ENCODE assay signal across 8 cellular contexts in genomic region chr19:17303167-17303939, GRCh38. TPM values are rescaled to one million over a fixed set of nuclear protein-coding genes. Genes with fewer than 3 reads are reported as not detected.
A peak's percentile ranks its signal among the peaks of the same experiment; 100 is the strongest.
DNase-seq lines count a peak whose midpoint lies in the region; FAIRE-seq and TF ChIP-seq lines count a peak whose summit lies in the region.

A gene with protein sequence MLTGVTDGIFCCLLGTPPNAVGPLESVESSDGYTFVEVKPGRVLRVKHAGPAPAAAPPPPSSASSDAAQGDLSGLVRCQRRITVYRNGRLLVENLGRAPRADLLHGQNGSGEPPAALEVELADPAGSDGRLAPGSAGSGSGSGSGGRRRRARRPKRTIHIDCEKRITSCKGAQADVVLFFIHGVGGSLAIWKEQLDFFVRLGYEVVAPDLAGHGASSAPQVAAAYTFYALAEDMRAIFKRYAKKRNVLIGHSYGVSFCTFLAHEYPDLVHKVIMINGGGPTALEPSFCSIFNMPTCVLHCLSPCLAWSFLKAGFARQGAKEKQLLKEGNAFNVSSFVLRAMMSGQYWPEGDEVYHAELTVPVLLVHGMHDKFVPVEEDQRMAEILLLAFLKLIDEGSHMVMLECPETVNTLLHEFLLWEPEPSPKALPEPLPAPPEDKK (minus strand): TSS chr19:17303425. CDS start chr19:17301616, 1,809 bp downstream.

- peak; percentile 98 for FAIRE-seq in endothelial cell of umbilical vein (lab: Jason Lieb, UNC)

- no TSS peak for BruUV-seq in endothelial cell of umbilical vein (replicated peaks; lab: Mats Ljungman, UMichigan)

- H3K27me3 ChIP-seq in HUES48 (ENCODE audit: control insufficient read depth, insufficient read depth, low read length) (no peaks in the 10 kb centered on the region), NT2/D1 (ENCODE audit: insufficient read depth, insufficient read length) (no peaks in the 10 kb centered on the region), endothelial cell of umbilical vein (ENCODE audit: control insufficient read depth in 2 of 2, insufficient read depth in 2 of 2, low read length in 2 of 2) (no peaks in the 10 kb centered on the region)

- no peak for TF ChIP-seq POLR2A in endothelial cell of umbilical vein (IDR thresholded peaks at IDR 0.05; ENCODE audit: low read depth, low read length)

- POLR2A ChIA-PET in endothelial cell of umbilical vein (lab: Charles Lee), result no interaction called here

- peak within 1 kb of the TSS; percentile 67 for H2AFZ ChIP-seq in endothelial cell of umbilical vein (ENCODE audit: low read depth, low read length)

- intact Hi-C loops in endothelial cell of umbilical vein (cut with micrococcal nuclease), result no loop called here

- H4K20me1 ChIP-seq in endothelial cell of umbilical vein (replicated peaks; ENCODE audit: control insufficient read depth, extremely low read depth, insufficient read depth, low read length), result no peaks in the 10 kb centered on the region

- CTCF ChIA-PET in endothelial cell of umbilical vein (lab: Charles Lee), result interaction anchor here (1.3 to 3.3 kb wide), 2 partner anchors 10 to 88 kb away, joined by 6 to 70 read pairs; no protein-coding TSS in a partner anchor

- no peak for TF ChIP-seq CTCF in GM20000 (IDR thresholded peaks at IDR 0.05; ENCODE audit: extremely low read depth, missing control alignments)
- TF ChIP-seq CTCF in endothelial cell of umbilical vein (IDR thresholded peaks at IDR 0.05; ENCODE audit: extremely low read depth in 1 of 2, insufficient read depth in 1 of 2, low read depth in 1 of 2, low read length in 2 of 2), result peak; percentile 58 to 72

- H3K9ac ChIP-seq in HUES48 (ENCODE audit: low read depth, low read length) (no peak within 1 kb of the TSS; the same call in 1 of the 2 replicates), NT2/D1 (ENCODE audit: insufficient read length, low read depth) (peak within 1 kb of the TSS; percentile 80), endothelial cell of umbilical vein (replicated peaks; ENCODE audit: extremely low read depth, insufficient read depth, low read length) (no peak within 1 kb of the TSS)

- H3K36me3 ChIP-seq in HUES48 (ENCODE audit: control insufficient read depth, insufficient read depth, low read length), result peaks cover 14% of the 10 kb centered on the region
- H3K36me3 ChIP-seq in NT2/D1 (ENCODE audit: insufficient read depth, insufficient read length, low read length), result peaks cover 19% of the 10 kb centered on the region
- H3K36me3 ChIP-seq in endothelial cell of umbilical vein (ENCODE audit: control insufficient read depth in 2 of 2, extremely low read depth in 1 of 2, insufficient read depth in 2 of 2, low read length in 2 of 2), result no peaks in the 10 kb centered on the region

- H3K9me1 ChIP-seq in endothelial cell of umbilical vein (replicated peaks; ENCODE audit: control insufficient read depth, extremely low read depth, insufficient read depth, low read length), result no peaks in the 10 kb centered on the region

- H3K4me1 ChIP-seq in HUES48 (ENCODE audit: control insufficient read depth, insufficient read depth, low read length) (peaks cover 20% of the 10 kb centered on the region), NT2/D1 (ENCODE audit: insufficient read depth, insufficient read length) (peaks cover 9% of the 10 kb centered on the region), endothelial cell of umbilical vein (ENCODE audit: control insufficient read depth, extremely low read depth, insufficient read depth, low read length) (peaks cover 9% of the 10 kb centered on the region)

- H3K9me3 ChIP-seq in HUES48 (ENCODE audit: control insufficient read depth, insufficient read depth, low read length), result peaks cover 1% of the 10 kb centered on the region; the same call in 1 of the 2 replicates
- peaks cover 3% of the 10 kb centered on the region; the same call in 1 of the 2 replicates for H3K9me3 ChIP-seq in NT2/D1 (ENCODE audit: insufficient read depth, low read length)
- H3K9me3 ChIP-seq in endothelial cell of umbilical vein (replicated peaks; ENCODE audit: control insufficient read depth, insufficient read depth, low read length), result no peaks in the 10 kb centered on the region

- DNase-seq in COR-L47 (lab: John Stamatoyannopoulos, UW), result peak; percentile 92
- peak; percentile 97 for DNase-seq in GM20000 (ENCODE audit: low spot score)
- DNase-seq in NT2/D1 (ENCODE audit: low read depth, low spot score), result peak; percentile 97
- peak; percentile 95 for DNase-seq in activated CD8-positive, alpha-beta memory T cell treated with anti-CD3 and anti-CD28 coated beads, Interleukin-2, amount 50 U/mL, for 48 hours
- DNase-seq in endothelial cell of umbilical vein (ENCODE audit: low read depth, low spot score), result peak; percentile 96
- DNase-seq in midbrain (lab: John Stamatoyannopoulos, UW), result peak; percentile 87
- peak; percentile 80 to 87 for DNase-seq in stimulated activated CD8-positive, alpha-beta memory T cell treated with anti-CD3 and anti-CD28 coated beads, Interleukin-15, amount 100 ng/mL, for 4 hours (ENCODE audit: low read depth in 2 of 2)

- dilution Hi-C loops in endothelial cell of umbilical vein (cut with MboI; ENCODE audit: extremely low pct_ligation_motif_present, low sequenced_read_pairs), result no loop called here

- no peaks in the 10 kb centered on the region for H3K79me2 ChIP-seq in endothelial cell of umbilical vein (ENCODE audit: control insufficient read depth, insufficient read depth, low read length)

- H3K4me3 ChIP-seq in HUES48 (ENCODE audit: low read depth, low read length) (peak within 1 kb of the TSS; percentile 65), NT2/D1 (ENCODE audit: insufficient read length, low read depth) (peak within 1 kb of the TSS; percentile 61), endothelial cell of umbilical vein (replicated peaks in 1 of 3; ENCODE audit: insufficient read depth in 1 of 3, low read depth in 1 of 3, low read length in 3 of 3) (peak within 1 kb of the TSS; percentile 31 to 46 (median 36))

- H3K27ac ChIP-seq in HUES48 (ENCODE audit: low read depth, low read length) (peak within 1 kb of the TSS; percentile 74), endothelial cell of umbilical vein (ENCODE audit: insufficient read depth, low read depth, low read length) (no peak within 1 kb of the TSS)

- peak within 1 kb of the TSS; percentile 42 for H3K4me2 ChIP-seq in endothelial cell of umbilical vein (ENCODE audit: insufficient read depth, low read length)

TF ChIP-seq in endothelial cell of umbilical vein, 7 proteins besides CTCF, POLR2A, EP300 and RAD21:
- TF ChIP-seq POLR2AphosphoS5 (IDR thresholded peaks at IDR 0.05; ENCODE audit: insufficient read depth, low read depth, low read length) (peak; percentile 59), JUN (IDR thresholded peaks at IDR 0.05; ENCODE audit: borderline replicate concordance, insufficient read depth, insufficient read length, low read depth) (no peak), GATA2 (IDR thresholded peaks at IDR 0.05; ENCODE audit: insufficient read depth, insufficient read length, low read depth, low read length) (no peak), MAX (IDR thresholded peaks at IDR 0.05; ENCODE audit: insufficient read depth, insufficient read length) (peak; percentile 73), EZH2 (IDR thresholded peaks at IDR 0.05; ENCODE audit: borderline replicate concordance, low read depth, low read length, severe bottlenecking) (no peak), FOS (IDR thresholded peaks at IDR 0.05; ENCODE audit: borderline replicate concordance, insufficient read depth, low read length) (no peak), MYC (IDR thresholded peaks at IDR 0.05; ENCODE audit: low read depth, low read length) (no peak)

RNA-seq across cellular contexts. Expression of the gene that starts here (rescaled TPM):
- 5.9 and 6.8 TPM in 2 replicates for total RNA-seq in endothelial cell of umbilical vein
- polyA plus RNA-seq in endothelial cell of umbilical vein, result 8.7 and 12.7 TPM in 2 replicates
- polyA plus RNA-seq in endothelial cell of umbilical vein (2011; cell fraction: cytosol; rRNA removed), result 4.0 and 7.9 TPM in 2 replicates
- polyA plus RNA-seq in endothelial cell of umbilical vein (2011; cell fraction: nucleus; rRNA removed), result 2.1 and 2.4 TPM in 2 replicates
- 3.5 and 7.0 TPM in 2 replicates for polyA plus RNA-seq in endothelial cell of umbilical vein (2012)
- polyA minus RNA-seq in endothelial cell of umbilical vein, result 3.4 and 4.2 TPM in 2 replicates
- polyA minus RNA-seq in endothelial cell of umbilical vein (2011; cell fraction: cytosol; rRNA and poly(A)+ RNA removed), result 9.0 TPM
- 0.82 and 2.6 TPM in 2 replicates for polyA minus RNA-seq in endothelial cell of umbilical vein (2011; cell fraction: nucleus; rRNA and poly(A)+ RNA removed)
